In genomic region chr2:63444565-63445288, GRCh38 we compare ENCODE assay signal across 14 cellular contexts.
DNase-seq lines count a peak whose midpoint lies in the region; ATAC-seq and FAIRE-seq lines count a peak whose summit lies in the region.
"Had no signal": no experiment of that assay in that cellular context is flagged by ENCODE, and none has a peak within 500 bp of the region (broad histone marks: within the 10 kb centered on the region; RNA-seq: fewer than 3 reads in every experiment).

No MANE protein-coding gene starts in this region.

- ATAC-seq in GM18858 (IDR thresholded peaks at IDR 0.05; ENCODE audit: unreplicated experiment) (peak; percentile 44), HG02763 (IDR thresholded peaks at IDR 0.05; ENCODE audit: unreplicated experiment) (peak; percentile 46)

- peak; percentile 39 for FAIRE-seq in G401.6 (lab: Jason Lieb, UNC)
- FAIRE-seq: urothelium cell line had no signal

- DNase-seq in RPMI8226 (peak; percentile 11), HCEC 1CT (no peak), SIG-M5 (lab: John Stamatoyannopoulos, UW) (no peak), KBM-7 (no peak)
- no peak for DNase-seq in stimulated activated CD4-positive, alpha-beta T cell treated with anti-CD3 and anti-CD28 coated beads, Interleukin-4, amount 100 ng/mL, for 24 hours
- DNase-seq: foreskin melanocyte; H9; NCI-H187 treated with DMSO at 0.1 percent for 48 hours; SHP77 treated with DMSO at 0.1 percent for 48 hours; stimulated activated CD4-positive, alpha-beta T cell treated with anti-CD3 and anti-CD28 coated beads, Interleukin-1b, Interleukin-23, amount 100 ng/mL, for 48 hours had no signal

- in situ Hi-C loops in KBM-7 (cut with MboI; ENCODE audit: low pct_unique_long_range_greater_than_20kb, low sequenced_read_pairs): no loop called here
